ENCODE assay signal across 1 cellular context in genomic region chr22:46736705-46737104, GRCh38.
TF ChIP-seq lines count a peak whose summit lies in the region.

No MANE protein-coding gene starts in this region.

TF ChIP-seq in GM12878, 131 proteins besides CTCF, POLR2A, EP300 and RAD21 (continued from another document):
- TF ChIP-seq ZBTB33 (IDR thresholded peaks at IDR 0.05), result no peak
- TF ChIP-seq CUX1 (IDR thresholded peaks at IDR 0.05; ENCODE audit: insufficient replicate concordance, low read depth, low read length), result no peak
- no peak for TF ChIP-seq HSF1 (IDR thresholded peaks at IDR 0.05; ENCODE audit: low read depth, low read length)
- TF ChIP-seq SMARCA5 (IDR thresholded peaks at IDR 0.05), result no peak
- no peak for TF ChIP-seq USF2 (IDR thresholded peaks at IDR 0.05; ENCODE audit: borderline replicate concordance, low read depth, low read length)
- TF ChIP-seq YY1 (IDR thresholded peaks at IDR 0.05; ENCODE audit: low read depth, low read length), result no peak
